ENCODE assay signal across 2 cellular contexts in the genomic region with DNA sequence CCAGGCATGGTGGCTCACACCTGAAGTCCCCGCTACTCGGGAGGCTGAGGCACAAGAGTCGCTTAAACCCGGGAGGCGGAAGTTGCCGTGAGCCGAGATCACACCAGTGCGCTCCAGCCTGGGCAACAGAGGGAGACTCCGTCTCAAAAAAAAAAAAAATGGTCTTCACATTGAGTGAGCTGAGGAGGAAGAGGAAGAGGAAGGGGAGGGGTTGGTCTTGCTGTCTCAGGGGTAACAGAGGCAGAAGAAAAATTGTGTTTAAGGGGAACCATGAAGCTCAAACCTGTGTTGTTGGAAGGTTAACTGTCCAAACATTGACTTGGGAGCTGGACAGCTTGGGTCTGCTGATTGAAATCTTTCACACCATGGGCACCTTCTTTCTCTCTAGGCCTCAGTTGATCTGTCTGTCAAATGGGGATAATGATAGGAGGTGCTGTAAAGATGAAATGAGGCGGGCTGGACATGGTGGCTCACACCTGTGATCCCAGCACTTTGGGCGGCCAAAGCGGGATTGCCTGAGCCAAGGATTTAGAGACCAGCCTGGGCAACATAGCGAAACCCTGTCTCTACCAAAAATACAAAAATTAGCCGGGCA.
A peak's percentile ranks its signal among the peaks of the same experiment; 100 is the strongest.
TF ChIP-seq lines count a peak whose summit lies in the region.

No MANE protein-coding gene starts in this region.

TF ChIP-seq in HEK293, 187 proteins besides CTCF, POLR2A, EP300 and RAD21:
- TF ChIP-seq, protein P1, sequence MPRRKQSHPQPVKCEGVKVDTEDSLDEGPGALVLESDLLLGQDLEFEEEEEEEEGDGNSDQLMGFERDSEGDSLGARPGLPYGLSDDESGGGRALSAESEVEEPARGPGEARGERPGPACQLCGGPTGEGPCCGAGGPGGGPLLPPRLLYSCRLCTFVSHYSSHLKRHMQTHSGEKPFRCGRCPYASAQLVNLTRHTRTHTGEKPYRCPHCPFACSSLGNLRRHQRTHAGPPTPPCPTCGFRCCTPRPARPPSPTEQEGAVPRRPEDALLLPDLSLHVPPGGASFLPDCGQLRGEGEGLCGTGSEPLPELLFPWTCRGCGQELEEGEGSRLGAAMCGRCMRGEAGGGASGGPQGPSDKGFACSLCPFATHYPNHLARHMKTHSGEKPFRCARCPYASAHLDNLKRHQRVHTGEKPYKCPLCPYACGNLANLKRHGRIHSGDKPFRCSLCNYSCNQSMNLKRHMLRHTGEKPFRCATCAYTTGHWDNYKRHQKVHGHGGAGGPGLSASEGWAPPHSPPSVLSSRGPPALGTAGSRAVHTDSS (tag by site-specific recombination; IDR thresholded peaks at IDR 0.05), result peak; percentile 59
- TF ChIP-seq GLIS2 (tag by site-specific recombination; IDR thresholded peaks at IDR 0.05), result no peak

TF ChIP-seq in K562, 482 proteins besides CTCF, POLR2A, EP300 and RAD21:
- no peak for TF ChIP-seq C11orf30 (IDR thresholded peaks at IDR 0.05; ENCODE audit: low read depth)
- TF ChIP-seq, protein P2, sequence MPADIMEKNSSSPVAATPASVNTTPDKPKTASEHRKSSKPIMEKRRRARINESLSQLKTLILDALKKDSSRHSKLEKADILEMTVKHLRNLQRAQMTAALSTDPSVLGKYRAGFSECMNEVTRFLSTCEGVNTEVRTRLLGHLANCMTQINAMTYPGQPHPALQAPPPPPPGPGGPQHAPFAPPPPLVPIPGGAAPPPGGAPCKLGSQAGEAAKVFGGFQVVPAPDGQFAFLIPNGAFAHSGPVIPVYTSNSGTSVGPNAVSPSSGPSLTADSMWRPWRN (IDR thresholded peaks at IDR 0.05; ENCODE audit: low read depth), result no peak
- TF ChIP-seq SMARCA5 (IDR thresholded peaks at IDR 0.05), result peak; percentile 48; the same call in 1 of the 2 replicates
- TF ChIP-seq CREBBP (IDR thresholded peaks at IDR 0.05; ENCODE audit: low read depth, low read length), result no peak
- no peak for TF ChIP-seq CC2D1A (IDR thresholded peaks at IDR 0.05)
- TF ChIP-seq, protein P3, sequence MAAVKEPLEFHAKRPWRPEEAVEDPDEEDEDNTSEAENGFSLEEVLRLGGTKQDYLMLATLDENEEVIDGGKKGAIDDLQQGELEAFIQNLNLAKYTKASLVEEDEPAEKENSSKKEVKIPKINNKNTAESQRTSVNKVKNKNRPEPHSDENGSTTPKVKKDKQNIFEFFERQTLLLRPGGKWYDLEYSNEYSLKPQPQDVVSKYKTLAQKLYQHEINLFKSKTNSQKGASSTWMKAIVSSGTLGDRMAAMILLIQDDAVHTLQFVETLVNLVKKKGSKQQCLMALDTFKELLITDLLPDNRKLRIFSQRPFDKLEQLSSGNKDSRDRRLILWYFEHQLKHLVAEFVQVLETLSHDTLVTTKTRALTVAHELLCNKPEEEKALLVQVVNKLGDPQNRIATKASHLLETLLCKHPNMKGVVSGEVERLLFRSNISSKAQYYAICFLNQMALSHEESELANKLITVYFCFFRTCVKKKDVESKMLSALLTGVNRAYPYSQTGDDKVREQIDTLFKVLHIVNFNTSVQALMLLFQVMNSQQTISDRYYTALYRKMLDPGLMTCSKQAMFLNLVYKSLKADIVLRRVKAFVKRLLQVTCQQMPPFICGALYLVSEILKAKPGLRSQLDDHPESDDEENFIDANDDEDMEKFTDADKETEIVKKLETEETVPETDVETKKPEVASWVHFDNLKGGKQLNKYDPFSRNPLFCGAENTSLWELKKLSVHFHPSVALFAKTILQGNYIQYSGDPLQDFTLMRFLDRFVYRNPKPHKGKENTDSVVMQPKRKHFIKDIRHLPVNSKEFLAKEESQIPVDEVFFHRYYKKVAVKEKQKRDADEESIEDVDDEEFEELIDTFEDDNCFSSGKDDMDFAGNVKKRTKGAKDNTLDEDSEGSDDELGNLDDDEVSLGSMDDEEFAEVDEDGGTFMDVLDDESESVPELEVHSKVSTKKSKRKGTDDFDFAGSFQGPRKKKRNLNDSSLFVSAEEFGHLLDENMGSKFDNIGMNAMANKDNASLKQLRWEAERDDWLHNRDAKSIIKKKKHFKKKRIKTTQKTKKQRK (IDR thresholded peaks at IDR 0.05; ENCODE audit: borderline replicate concordance, low read depth, low read length), result no peak
- peak; percentile 88 for TF ChIP-seq RBM25 (IDR thresholded peaks at IDR 0.05; ENCODE audit: low read depth, low read length, severe bottlenecking)
- TF ChIP-seq, protein P4, sequence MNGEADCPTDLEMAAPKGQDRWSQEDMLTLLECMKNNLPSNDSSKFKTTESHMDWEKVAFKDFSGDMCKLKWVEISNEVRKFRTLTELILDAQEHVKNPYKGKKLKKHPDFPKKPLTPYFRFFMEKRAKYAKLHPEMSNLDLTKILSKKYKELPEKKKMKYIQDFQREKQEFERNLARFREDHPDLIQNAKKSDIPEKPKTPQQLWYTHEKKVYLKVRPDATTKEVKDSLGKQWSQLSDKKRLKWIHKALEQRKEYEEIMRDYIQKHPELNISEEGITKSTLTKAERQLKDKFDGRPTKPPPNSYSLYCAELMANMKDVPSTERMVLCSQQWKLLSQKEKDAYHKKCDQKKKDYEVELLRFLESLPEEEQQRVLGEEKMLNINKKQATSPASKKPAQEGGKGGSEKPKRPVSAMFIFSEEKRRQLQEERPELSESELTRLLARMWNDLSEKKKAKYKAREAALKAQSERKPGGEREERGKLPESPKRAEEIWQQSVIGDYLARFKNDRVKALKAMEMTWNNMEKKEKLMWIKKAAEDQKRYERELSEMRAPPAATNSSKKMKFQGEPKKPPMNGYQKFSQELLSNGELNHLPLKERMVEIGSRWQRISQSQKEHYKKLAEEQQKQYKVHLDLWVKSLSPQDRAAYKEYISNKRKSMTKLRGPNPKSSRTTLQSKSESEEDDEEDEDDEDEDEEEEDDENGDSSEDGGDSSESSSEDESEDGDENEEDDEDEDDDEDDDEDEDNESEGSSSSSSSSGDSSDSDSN (IDR thresholded peaks at IDR 0.05; ENCODE audit: borderline replicate concordance in 1 of 2, low read depth in 2 of 2, low read length in 2 of 2), result no peak
- no peak for TF ChIP-seq JUN (IDR thresholded peaks at IDR 0.05; ENCODE audit: borderline replicate concordance, low read depth, low read length)
- TF ChIP-seq JUN (CRISPR knock-in tag; IDR thresholded peaks at IDR 0.05; ENCODE audit: borderline replicate concordance), result no peak
- TF ChIP-seq HDAC1 (IDR thresholded peaks at IDR 0.05), result 0 out of 4 replicates have a peak, but pooled peaks of 1 of the 2 experiments have one; percentile 27
- no peak for TF ChIP-seq XRCC4 (IDR thresholded peaks at IDR 0.05; ENCODE audit: extremely low read depth, insufficient read depth, insufficient read length)
- no peak for TF ChIP-seq HDAC6 (IDR thresholded peaks at IDR 0.05; ENCODE audit: low read depth, low read length)
- no peak for TF ChIP-seq CXXC5 (CRISPR knock-in tag; IDR thresholded peaks at IDR 0.05)
- TF ChIP-seq PCBP1 (IDR thresholded peaks at IDR 0.05; ENCODE audit: low read depth, low read length, poor library complexity, severe bottlenecking), result no peak
- peak; percentile 21 for TF ChIP-seq NCOA4 (IDR thresholded peaks at IDR 0.05; ENCODE audit: partially characterized antibody)
- TF ChIP-seq, protein P5, sequence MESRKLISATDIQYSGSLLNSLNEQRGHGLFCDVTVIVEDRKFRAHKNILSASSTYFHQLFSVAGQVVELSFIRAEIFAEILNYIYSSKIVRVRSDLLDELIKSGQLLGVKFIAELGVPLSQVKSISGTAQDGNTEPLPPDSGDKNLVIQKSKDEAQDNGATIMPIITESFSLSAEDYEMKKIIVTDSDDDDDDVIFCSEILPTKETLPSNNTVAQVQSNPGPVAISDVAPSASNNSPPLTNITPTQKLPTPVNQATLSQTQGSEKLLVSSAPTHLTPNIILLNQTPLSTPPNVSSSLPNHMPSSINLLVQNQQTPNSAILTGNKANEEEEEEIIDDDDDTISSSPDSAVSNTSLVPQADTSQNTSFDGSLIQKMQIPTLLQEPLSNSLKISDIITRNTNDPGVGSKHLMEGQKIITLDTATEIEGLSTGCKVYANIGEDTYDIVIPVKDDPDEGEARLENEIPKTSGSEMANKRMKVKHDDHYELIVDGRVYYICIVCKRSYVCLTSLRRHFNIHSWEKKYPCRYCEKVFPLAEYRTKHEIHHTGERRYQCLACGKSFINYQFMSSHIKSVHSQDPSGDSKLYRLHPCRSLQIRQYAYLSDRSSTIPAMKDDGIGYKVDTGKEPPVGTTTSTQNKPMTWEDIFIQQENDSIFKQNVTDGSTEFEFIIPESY (CRISPR knock-in tag; IDR thresholded peaks at IDR 0.05), result 0 out of 2 replicates have a peak, but pooled peaks have one; percentile 6
- TF ChIP-seq ZNF586 (CRISPR knock-in tag; conservative IDR thresholded peaks at IDR 0.05), result no peak
- TF ChIP-seq RCOR1 (IDR thresholded peaks at IDR 0.05; ENCODE audit: borderline replicate concordance in 1 of 2, low read depth in 2 of 2, low read length in 2 of 2), result peak; percentile 22 to 48; a peak in 1 of 4 replicates
- TF ChIP-seq ADNP (tag; IDR thresholded peaks at IDR 0.05), result peak; percentile 91
- TF ChIP-seq SP2 (IDR thresholded peaks at IDR 0.05; ENCODE audit: extremely low read depth, low read depth, low read length, poor library complexity, severe bottlenecking), result no peak
- no peak for TF ChIP-seq ATF7 (IDR thresholded peaks at IDR 0.05)
- no peak for TF ChIP-seq NFIC (IDR thresholded peaks at IDR 0.05)
- TF ChIP-seq ZFX (CRISPR knock-in tag; IDR thresholded peaks at IDR 0.05), result no peak; the same call in 1 of the 2 replicates
- TF ChIP-seq, protein P6, sequence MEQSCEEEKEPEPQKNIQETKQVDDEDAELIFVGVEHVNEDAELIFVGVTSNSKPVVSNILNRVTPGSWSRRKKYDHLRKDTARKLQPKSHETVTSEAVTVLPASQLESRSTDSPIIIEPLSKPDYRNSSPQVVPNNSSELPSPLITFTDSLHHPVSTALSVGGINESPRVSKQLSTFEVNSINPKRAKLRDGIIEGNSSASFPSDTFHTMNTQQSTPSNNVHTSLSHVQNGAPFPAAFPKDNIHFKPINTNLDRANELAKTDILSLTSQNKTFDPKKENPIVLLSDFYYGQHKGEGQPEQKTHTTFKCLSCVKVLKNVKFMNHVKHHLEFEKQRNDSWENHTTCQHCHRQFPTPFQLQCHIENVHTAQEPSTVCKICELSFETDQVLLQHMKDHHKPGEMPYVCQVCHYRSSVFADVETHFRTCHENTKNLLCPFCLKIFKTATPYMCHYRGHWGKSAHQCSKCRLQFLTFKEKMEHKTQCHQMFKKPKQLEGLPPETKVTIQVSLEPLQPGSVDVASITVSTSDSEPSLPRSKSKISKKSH (CRISPR knock-in tag; IDR thresholded peaks at IDR 0.05), result no peak
- no peak for TF ChIP-seq SMARCB1 (IDR thresholded peaks at IDR 0.05; ENCODE audit: insufficient read length, low read depth)
- peak; percentile 77 for TF ChIP-seq HDAC2 (IDR thresholded peaks at IDR 0.05)
- TF ChIP-seq KDM1A (IDR thresholded peaks at IDR 0.05), result peak; percentile 66 to 83
- no peak for TF ChIP-seq KLF6 (CRISPR knock-in tag; IDR thresholded peaks at IDR 0.05; ENCODE audit: borderline replicate concordance)
- peak; percentile 34 for TF ChIP-seq PHF20 (IDR thresholded peaks at IDR 0.05; ENCODE audit: partially characterized antibody)
- no peak for TF ChIP-seq PYGO2 (tag; IDR thresholded peaks at IDR 0.05)
- TF ChIP-seq, protein P7, sequence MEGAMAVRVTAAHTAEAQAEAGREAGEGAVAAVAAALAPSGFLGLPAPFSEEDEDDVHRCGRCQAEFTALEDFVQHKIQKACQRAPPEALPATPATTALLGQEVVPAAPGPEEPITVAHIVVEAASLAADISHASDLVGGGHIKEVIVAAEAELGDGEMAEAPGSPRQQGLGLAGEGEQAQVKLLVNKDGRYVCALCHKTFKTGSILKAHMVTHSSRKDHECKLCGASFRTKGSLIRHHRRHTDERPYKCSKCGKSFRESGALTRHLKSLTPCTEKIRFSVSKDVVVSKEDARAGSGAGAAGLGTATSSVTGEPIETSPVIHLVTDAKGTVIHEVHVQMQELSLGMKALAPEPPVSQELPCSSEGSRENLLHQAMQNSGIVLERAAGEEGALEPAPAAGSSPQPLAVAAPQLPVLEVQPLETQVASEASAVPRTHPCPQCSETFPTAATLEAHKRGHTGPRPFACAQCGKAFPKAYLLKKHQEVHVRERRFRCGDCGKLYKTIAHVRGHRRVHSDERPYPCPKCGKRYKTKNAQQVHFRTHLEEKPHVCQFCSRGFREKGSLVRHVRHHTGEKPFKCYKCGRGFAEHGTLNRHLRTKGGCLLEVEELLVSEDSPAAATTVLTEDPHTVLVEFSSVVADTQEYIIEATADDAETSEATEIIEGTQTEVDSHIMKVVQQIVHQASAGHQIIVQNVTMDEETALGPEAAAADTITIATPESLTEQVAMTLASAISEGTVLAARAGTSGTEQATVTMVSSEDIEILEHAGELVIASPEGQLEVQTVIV (CRISPR knock-in tag; IDR thresholded peaks at IDR 0.05; ENCODE audit: borderline replicate concordance), result no peak
- no peak for TF ChIP-seq HNRNPLL (IDR thresholded peaks at IDR 0.05; ENCODE audit: low read depth, low read length, poor library complexity, severe bottlenecking)
- TF ChIP-seq ZSCAN32 (CRISPR knock-in tag; IDR thresholded peaks at IDR 0.05), result no peak
- TF ChIP-seq BCOR (IDR thresholded peaks at IDR 0.05), result peak; percentile 95
- TF ChIP-seq MEF2D (tag; conservative IDR thresholded peaks at IDR 0.05; ENCODE audit: low read depth), result no peak
- no peak for TF ChIP-seq RUNX1 (IDR thresholded peaks at IDR 0.05; ENCODE audit: low read depth)
